In the genomic region with DNA sequence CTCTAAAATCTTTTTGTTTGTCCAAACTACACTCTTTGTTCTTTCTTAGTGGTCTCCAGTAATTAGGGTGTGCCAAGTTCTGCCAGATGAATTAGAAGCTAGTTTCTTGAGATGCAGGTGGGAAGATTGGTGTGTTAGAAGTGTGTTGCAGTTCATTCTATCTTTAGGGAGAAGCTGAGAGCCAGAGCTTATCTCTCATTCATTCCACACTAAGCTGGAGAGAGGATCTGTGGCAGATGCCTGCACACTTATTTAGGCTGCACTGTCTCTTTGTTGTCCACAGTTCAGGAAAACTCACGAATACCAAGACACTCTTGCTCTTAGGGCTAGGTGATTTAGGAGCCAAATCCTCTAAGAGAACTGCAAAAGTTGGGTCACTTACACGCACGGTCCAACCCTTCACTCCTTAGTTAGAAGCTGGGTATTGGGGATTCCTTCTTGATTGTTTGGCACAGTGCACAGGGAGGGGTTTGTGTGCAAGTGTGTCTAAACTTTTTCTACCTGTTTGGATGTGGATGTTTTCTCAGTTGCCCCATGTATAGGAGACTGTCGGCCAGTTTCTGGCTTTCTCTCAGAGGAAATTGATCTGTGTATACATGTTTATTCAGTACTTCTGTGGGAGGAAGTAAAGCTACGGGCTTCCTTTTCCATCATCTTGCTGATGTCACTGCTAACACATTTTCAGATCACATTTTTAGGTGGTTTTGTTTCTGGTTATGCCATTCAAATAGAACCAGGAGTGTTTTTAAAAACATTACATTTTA, we compare ENCODE assay signal across 14 cellular contexts. TPM values are rescaled to one million over a fixed set of nuclear protein-coding genes. Genes with fewer than 3 reads are reported as not detected.
A peak's percentile ranks its signal among the peaks of the same experiment; 100 is the strongest.
DNase-seq lines count a peak whose midpoint lies in the region; ATAC-seq, FAIRE-seq and TF ChIP-seq lines count a peak whose summit lies in the region.
"Had no signal": no experiment of that assay in that cellular context is flagged by ENCODE, and none has a peak within 500 bp of the region (broad histone marks: within the 10 kb centered on the region; RNA-seq: fewer than 3 reads in every experiment).

No MANE protein-coding gene starts in this region.

- peaks cover 19% of the 10 kb centered on the region for H4K20me1 ChIP-seq in OCI-LY3 (ENCODE audit: insufficient read depth, low read length)

- ATAC-seq in GM19395 (IDR thresholded peaks at IDR 0.05; ENCODE audit: unreplicated experiment) (peak; percentile 54), GM18868 (IDR thresholded peaks at IDR 0.05; ENCODE audit: unreplicated experiment) (no peak)
- ATAC-seq: lower lobe of right lung had no signal

- peaks cover 24% of the 10 kb centered on the region for H3K36me3 ChIP-seq in OCI-LY3 (replicated peaks; ENCODE audit: low read depth, low read length)
- H3K36me3 ChIP-seq: lower lobe of right lung had no signal

- peaks cover 54% of the 10 kb centered on the region for H3K79me2 ChIP-seq in OCI-LY3 (ENCODE audit: low read length)

- H3K9ac ChIP-seq in OCI-LY3 (ENCODE audit: low read length): no peak overlapping the region

- no peak for TF ChIP-seq POLR2A in GM12891 (IDR thresholded peaks at IDR 0.05; ENCODE audit: low read depth, low read length)

- FAIRE-seq in GM12891 (lab: Jason Lieb, UNC): no peak
- FAIRE-seq: colon had no signal

- peak; percentile 2 for DNase-seq in GM12891 (ENCODE audit: insufficient read length, low spot score)
- peak; percentile 37 for DNase-seq in glomerular endothelial cell (ENCODE audit: extremely low read depth, low read depth, low spot score)
- no peak for DNase-seq in A172 (ENCODE audit: low spot score)
- DNase-seq in NCI-H2107 (lab: John Stamatoyannopoulos, UW): no peak
- no peak for DNase-seq in NCI-H2196 (lab: John Stamatoyannopoulos, UW; ENCODE audit: unreplicated experiment)
- DNase-seq: activated T-cell treated with anti-CD3 and anti-CD28 coated beads, Interleukin-2, amount 50 U/mL, for 48 hours; DMS153; lower lobe of right lung; NCI-H146; psoas muscle had no signal

- no peak for TF ChIP-seq CTCF in OCI-LY3 (IDR thresholded peaks at IDR 0.05; ENCODE audit: low read depth, low read length)

- peak overlapping the region; percentile 47 for H3K27ac ChIP-seq in OCI-LY3 (ENCODE audit: low read length)
- H3K27ac ChIP-seq: lower lobe of right lung, psoas muscle had no signal

- H3K4me2 ChIP-seq in OCI-LY3 (ENCODE audit: low read length): peak overlapping the region; percentile 50

- no peaks in the 10 kb centered on the region for H3K27me3 ChIP-seq in OCI-LY3 (ENCODE audit: low read depth, low read length)

- H3K4me3 ChIP-seq in OCI-LY3 (ENCODE audit: low read length): 0 out of 2 replicates have a peak overlapping the region, but pooled peaks have one; percentile 15
- H3K4me3 ChIP-seq: lower lobe of right lung, psoas muscle had no signal

- no peak overlapping the region for H2AFZ ChIP-seq in OCI-LY3 (ENCODE audit: low read depth, low read length)

- peaks cover 34% of the 10 kb centered on the region for H3K4me1 ChIP-seq in OCI-LY3 (ENCODE audit: low read length)

- peaks cover 24% of the 10 kb centered on the region; the same call in 1 of the 2 replicates for H3K9me3 ChIP-seq in OCI-LY3 (ENCODE audit: insufficient read depth, low read length)

TF ChIP-seq in GM12891, 5 proteins besides CTCF, POLR2A, EP300 and RAD21:
- TF ChIP-seq TAF1 (IDR thresholded peaks at IDR 0.05; ENCODE audit: low read depth, low read length): no peak
- TF ChIP-seq SPI1 (IDR thresholded peaks at IDR 0.05; ENCODE audit: low read depth, low read length): peak; percentile 15; the same call in 1 of the 2 replicates

RNA-seq across cellular contexts. Expression of a gene that starts 49.5 kb away (rescaled TPM):
- polyA plus RNA-seq in GM12891 (2012; ENCODE audit: low read depth, missing spikeins): 16.5 TPM
- 21.0 and 28.4 TPM in 2 replicates for total RNA-seq in glomerular endothelial cell
- 22.3 and 24.7 TPM in 2 replicates for total RNA-seq in A172 (2014; rRNA removed; shearing (Covaris generic))

Comparison
In these comparisons a context has a peak if more than half of its experiments do, and no peak if none do; other contexts are left out.
1. DNase-seq: peak in GM12891 (single experiment) and glomerular endothelial cell (single experiment); none in A172 (single experiment), NCI-H2107 (single experiment) and NCI-H2196 (single experiment).